19 cellular contexts compared by ENCODE assay signal in genomic region chrX:5086388-5086787, GRCh38.
"Had no signal": no experiment of that assay in that cellular context is flagged by ENCODE, and none has a peak within 500 bp of the region (broad histone marks: within the 10 kb centered on the region; RNA-seq: fewer than 3 reads in every experiment).

No MANE protein-coding gene starts in this region.

- H3K27ac Mint-ChIP-seq: endodermal cell, naive B cell, nephron, progenitor cell of endocrine pancreas had no signal

- H3K27ac ChIP-seq: heart left ventricle, pancreas had no signal

- H3K9me3 ChIP-seq: heart left ventricle, pancreas had no signal

- H3K4me3 ChIP-seq: heart left ventricle, lung, pancreas had no signal

- ATAC-seq: heart left ventricle, left colon, left ventricle myocardium superior, pancreas, right cardiac atrium had no signal

- H3K36me3 ChIP-seq: heart left ventricle, pancreas had no signal

- H3K4me1 ChIP-seq: heart left ventricle, pancreas had no signal

- H3K27me3 Mint-ChIP-seq: naive B cell, progenitor cell of endocrine pancreas had no signal

- DNase-seq: effector CD4-positive, alpha-beta T cell; endodermal cell; erythroblast; heart left ventricle; hippocampal formation; left colon; left ventricle myocardium superior; mesendoderm; naive B cell; occipital lobe; pancreas; right cardiac atrium; small intestine; stimulated activated CD4-positive, alpha-beta T cell treated with anti-CD3 and anti-CD28 coated beads, Interleukin-12 subunit alpha, Interleukin-12 subunit beta, amount 100 ng/mL, for 4 hours; stimulated activated naive CD4-positive, alpha-beta T cell treated with Interleukin-2 at 50 U/mL for 16 hours; trophoblast cell had no signal

- H3K4me3 Mint-ChIP-seq: endodermal cell, naive B cell, nephron had no signal

- H3K27me3 ChIP-seq: heart left ventricle, pancreas had no signal

- H3K36me3 Mint-ChIP-seq: naive B cell had no signal

- H3K4me1 Mint-ChIP-seq: endodermal cell, naive B cell had no signal

- H3K9me3 Mint-ChIP-seq: endodermal cell had no signal
